Comparison of ENCODE assay signal across 35 cellular contexts in genomic region chr6:131898718-131899117, GRCh38.
"Had no signal": no experiment of that assay in that cellular context is flagged by ENCODE, and none has a peak within 500 bp of the region (broad histone marks: within the 10 kb centered on the region; RNA-seq: fewer than 3 reads in every experiment).

No MANE protein-coding gene starts in this region.

- H3K36me3 ChIP-seq: MG63 had no signal

- H3K4me3 ChIP-seq: MG63 had no signal

- DNase-seq: Karpas-422, Kasumi-1, MG63, MM.1S, MV-4-11, NCI-H1092, NCI-H1092 treated with DMSO at 0.1 percent for 48 hours, NCI-H1105, NCI-H1105 treated with DMSO at 0.1 percent for 48 hours, NCI-H1417, NCI-H1417 treated with DMSO at 0.1 percent for 48 hours, NCI-H1436, NCI-H1436 treated with DMSO at 0.1 percent for 48 hours, NCI-H146, NCI-H1694, NCI-H1694 treated with DMSO at 0.1 percent for 48 hours, NCI-H187, NCI-H187 treated with DMSO at 0.1 percent for 48 hours, NCI-H1930, NCI-H2029, NCI-H2029 treated with DMSO at 0.1 percent for 48 hours, NCI-H2081, NCI-H2081 treated with DMSO at 0.1 percent for 48 hours, NCI-H2107, NCI-H2171, NCI-H2171 treated with DMSO at 0.1 percent for 48 hours, NCI-H2227 treated with DMSO at 0.1 percent for 48 hours, NCI-H226, NCI-H345, NCI-H446, NCI-H446 treated with DMSO at 0.1 percent for 48 hours, NCI-H510A, NCI-H510A treated with DMSO at 0.1 percent for 48 hours, NCI-H524, NCI-H524 treated with DMSO at 0.1 percent for 48 hours had no signal

- H3K27me3 ChIP-seq: MG63 had no signal
